ENCODE assay signal across 21 cellular contexts in the genomic region with DNA sequence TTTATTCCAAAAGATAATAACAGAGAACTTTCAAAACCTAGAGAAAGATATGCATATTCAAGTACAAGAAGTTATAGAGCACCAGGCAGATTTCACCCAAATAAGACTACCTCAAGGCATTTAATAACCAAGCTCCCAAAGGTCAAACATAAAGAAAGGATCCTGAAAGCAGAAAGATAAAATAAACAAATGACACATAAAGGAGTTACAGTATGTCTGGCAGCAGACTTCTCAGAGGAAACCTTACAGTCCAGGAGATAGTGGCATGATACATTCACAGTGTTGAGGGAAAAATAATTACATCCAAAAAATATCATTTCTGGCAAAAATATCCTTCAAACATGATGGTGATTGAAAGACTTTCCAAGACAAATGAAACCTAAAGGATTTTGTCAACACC.
DNase-seq lines count a peak whose midpoint lies in the region; ATAC-seq, FAIRE-seq and TF ChIP-seq lines count a peak whose summit lies in the region.
"Had no signal": no experiment of that assay in that cellular context is flagged by ENCODE, and none has a peak within 500 bp of the region (broad histone marks: within the 10 kb centered on the region; RNA-seq: fewer than 3 reads in every experiment).

No MANE protein-coding gene starts in this region.

- H3K4me3 ChIP-seq in A549 (no peak overlapping the region), GM23248 (no peak overlapping the region), PC-9 (no peak overlapping the region), choroid plexus epithelial cell (ENCODE audit: low read depth, low read length) (no peak overlapping the region)
- H3K4me3 ChIP-seq: BLaER1 treated with 17β-estradiol and CSF1 and Interleukin-3, amounts not matched to agents 10 nM and 100 nM; GM12878; K562 had no signal

- FAIRE-seq in A549 (lab: Jason Lieb, UNC): peak; percentile 72
- FAIRE-seq: GM12878, H54, HTR-8/SVneo, K562 had no signal

- H3K4me3 Mint-ChIP-seq in T-helper 2 cell treated with Interferon-gamma antibody and Interleukin-4, amounts not matched to agents 5 μg/mL and 100 μg/mL, for 36 hours: no peak overlapping the region
- H3K4me3 Mint-ChIP-seq: B cell; CD8-positive, alpha-beta T cell had no signal

- no peak for TF ChIP-seq CTCF in A549 (IDR thresholded peaks at IDR 0.05)
- TF ChIP-seq CTCF in PC-9 (conservative IDR thresholded peaks at IDR 0.05): no peak
- TF ChIP-seq CTCF in choroid plexus epithelial cell (conservative IDR thresholded peaks at IDR 0.05; ENCODE audit: low read depth, low read length): no peak

- H3K36me3 ChIP-seq in GM23248 (ENCODE audit: low read depth) (no peaks in the 10 kb centered on the region), PC-9 (ENCODE audit: low read depth) (no peaks in the 10 kb centered on the region)
- H3K36me3 ChIP-seq: BLaER1 treated with 17β-estradiol and CSF1 and Interleukin-3, amounts not matched to agents 10 nM and 100 nM had no signal

- no peak for TF ChIP-seq POLR2A in A549 (IDR thresholded peaks at IDR 0.05; ENCODE audit: low read length)

- H4K20me1 ChIP-seq in GM23248 (ENCODE audit: insufficient read depth) (no peaks in the 10 kb centered on the region), PC-9 (ENCODE audit: insufficient read depth) (no peaks in the 10 kb centered on the region)
- H4K20me1 ChIP-seq: BLaER1 treated with 17β-estradiol and CSF1 and Interleukin-3, amounts not matched to agents 10 nM and 100 nM had no signal

- DNase-seq in A549 (ENCODE audit: low read depth in 1 of 2, low spot score in 1 of 2) (no peak), GM23248 (peak; percentile 21), PC-9 (no peak), choroid plexus epithelial cell (ENCODE audit: low read depth) (peak; percentile 6), DMS153 treated with DMSO at 0.1 percent for 48 hours (lab: John Stamatoyannopoulos, UW; ENCODE audit: unreplicated experiment) (no peak), activated gamma-delta T cell treated with Interleukin-2 at 50 U/mL for 16 hours (no peak)
- no peak for DNase-seq in T-helper 2 cell treated with Interferon-gamma antibody and Interleukin-4, amounts not matched to agents 5 μg/mL and 100 μg/mL, for 36 hours (ENCODE audit: low spot score)
- DNase-seq: 8988T; Calu3; CD8-positive, alpha-beta T cell; DMS53; GF-D8; HCEC 1CT; IMR-90 had no signal

- no peaks in the 10 kb centered on the region for H3K9me3 Mint-ChIP-seq in T-helper 2 cell treated with Interferon-gamma antibody and Interleukin-4, amounts not matched to agents 5 μg/mL and 100 μg/mL, for 36 hours

- no TSS peak for BruUV-seq in PC-9 (replicated peaks; lab: Mats Ljungman, UMichigan)

- H3K4me1 Mint-ChIP-seq in T-helper 2 cell treated with Interferon-gamma antibody and Interleukin-4, amounts not matched to agents 5 μg/mL and 100 μg/mL, for 36 hours (ENCODE audit: low read depth): no peaks in the 10 kb centered on the region
- H3K4me1 Mint-ChIP-seq: B cell had no signal

- POLR2A ChIA-PET in A549 (lab: Yijun Ruan, JAX) (no interaction called here), PC-9 (lab: Charles Lee; ENCODE audit: unreplicated experiment) (no interaction called here)

- no peak for TF ChIP-seq EP300 in A549 (IDR thresholded peaks at IDR 0.05)

- H3K9me2 ChIP-seq in GM23248 (ENCODE audit: insufficient read depth) (no peaks in the 10 kb centered on the region), PC-9 (ENCODE audit: insufficient read depth) (no peaks in the 10 kb centered on the region)

- H3K79me2 ChIP-seq in GM23248 (ENCODE audit: insufficient read depth): no peaks in the 10 kb centered on the region
- H3K79me2 ChIP-seq in PC-9 (ENCODE audit: low read depth): no peaks in the 10 kb centered on the region

- H3F3A ChIP-seq in GM23248 (ENCODE audit: insufficient read depth) (no peaks in the 10 kb centered on the region), PC-9 (ENCODE audit: insufficient read depth, low read depth) (no peaks in the 10 kb centered on the region)

- H3K27me3 Mint-ChIP-seq in T-helper 2 cell treated with Interferon-gamma antibody and Interleukin-4, amounts not matched to agents 5 μg/mL and 100 μg/mL, for 36 hours (ENCODE audit: low read depth): no peaks in the 10 kb centered on the region
- H3K27me3 Mint-ChIP-seq: B cell had no signal

- no peak for ATAC-seq in A549
- ATAC-seq: CD8-positive, alpha-beta T cell; GM12878; K562 had no signal

- no peaks in the 10 kb centered on the region for H3K36me3 Mint-ChIP-seq in T-helper 2 cell treated with Interferon-gamma antibody and Interleukin-4, amounts not matched to agents 5 μg/mL and 100 μg/mL, for 36 hours (ENCODE audit: low read depth)
- H3K36me3 Mint-ChIP-seq: CD8-positive, alpha-beta T cell had no signal

- intact Hi-C loops in PC-9 (cut with micrococcal nuclease; ENCODE audit: unreplicated experiment): no loop called here

- H3K27ac Mint-ChIP-seq in T-helper 2 cell treated with Interferon-gamma antibody and Interleukin-4, amounts not matched to agents 5 μg/mL and 100 μg/mL, for 36 hours: no peak overlapping the region
- H3K27ac Mint-ChIP-seq: B cell; CD8-positive, alpha-beta T cell had no signal

- H2AFZ ChIP-seq in GM23248: no peak overlapping the region
- peak overlapping the region; percentile 35; the same call in 1 of the 2 replicates for H2AFZ ChIP-seq in PC-9

- H3K4me1 ChIP-seq in A549 (peaks cover 21% of the 10 kb centered on the region), GM23248 (ENCODE audit: insufficient read depth) (0 out of 2 replicates have a peak, but pooled peaks cover 6% of the 10 kb centered on the region), PC-9 (replicated peaks; ENCODE audit: insufficient read depth) (no peaks in the 10 kb centered on the region)
- H3K4me1 ChIP-seq: BLaER1 treated with 17β-estradiol and CSF1 and Interleukin-3, amounts not matched to agents 10 nM and 100 nM had no signal

- H3K27ac ChIP-seq in A549 (0 out of 6 replicates have a peak overlapping the region, but pooled peaks of 1 of the 2 experiments have one; percentile 10), GM23248 (no peak overlapping the region), PC-9 (no peak overlapping the region)
- H3K27ac ChIP-seq: BLaER1 treated with 17β-estradiol and CSF1 and Interleukin-3, amounts not matched to agents 10 nM and 100 nM; HL-60 had no signal

- in situ Hi-C loops in GM23248 (cut with MboI): no loop called here

- H3K27me3 ChIP-seq in GM23248 (replicated peaks; ENCODE audit: insufficient read depth) (no peaks in the 10 kb centered on the region), PC-9 (ENCODE audit: insufficient read depth, low read depth) (no peaks in the 10 kb centered on the region)
- H3K27me3 ChIP-seq: BLaER1 treated with 17β-estradiol and CSF1 and Interleukin-3, amounts not matched to agents 10 nM and 100 nM had no signal

- peak overlapping the region; percentile 31 for H3K4me2 ChIP-seq in A549
- no peak overlapping the region for H3K4me2 ChIP-seq in GM23248 (ENCODE audit: unreplicated experiment)
- H3K4me2 ChIP-seq in PC-9: no peak overlapping the region
- H3K4me2 ChIP-seq: BLaER1 treated with 17β-estradiol and CSF1 and Interleukin-3, amounts not matched to agents 10 nM and 100 nM had no signal

- H3K9me3 ChIP-seq in A549: peaks cover 8% of the 10 kb centered on the region; the same call in 1 of the 3 replicates
- no peaks in the 10 kb centered on the region for H3K9me3 ChIP-seq in GM23248 (ENCODE audit: low read depth)
- H3K9me3 ChIP-seq in PC-9 (ENCODE audit: insufficient read depth, low read depth): no peaks in the 10 kb centered on the region

- no peak for TF ChIP-seq RAD21 in A549 (conservative IDR thresholded peaks at IDR 0.05 in 1 of 2, IDR thresholded peaks at IDR 0.05 in 1 of 2)

- no peak overlapping the region for H3K9ac ChIP-seq in GM23248
- H3K9ac ChIP-seq: BLaER1 treated with 17β-estradiol and CSF1 and Interleukin-3, amounts not matched to agents 10 nM and 100 nM had no signal

- CTCF ChIA-PET in A549 (lab: Yijun Ruan, JAX): interaction anchor here (0.8 kb wide), 1 partner anchor 379 kb away, joined by 3 read pairs; no protein-coding TSS in a partner anchor
- CTCF ChIA-PET in PC-9 (lab: Charles Lee): no interaction called here

TF ChIP-seq in A549, 52 proteins besides CTCF, POLR2A, EP300 and RAD21:
- TF ChIP-seq CHD4 (IDR thresholded peaks at IDR 0.05; ENCODE audit: borderline replicate concordance): no peak
- TF ChIP-seq POLR2AphosphoS2 (conservative IDR thresholded peaks at IDR 0.05; ENCODE audit: low read length): no peak
- TF ChIP-seq, protein P1, sequence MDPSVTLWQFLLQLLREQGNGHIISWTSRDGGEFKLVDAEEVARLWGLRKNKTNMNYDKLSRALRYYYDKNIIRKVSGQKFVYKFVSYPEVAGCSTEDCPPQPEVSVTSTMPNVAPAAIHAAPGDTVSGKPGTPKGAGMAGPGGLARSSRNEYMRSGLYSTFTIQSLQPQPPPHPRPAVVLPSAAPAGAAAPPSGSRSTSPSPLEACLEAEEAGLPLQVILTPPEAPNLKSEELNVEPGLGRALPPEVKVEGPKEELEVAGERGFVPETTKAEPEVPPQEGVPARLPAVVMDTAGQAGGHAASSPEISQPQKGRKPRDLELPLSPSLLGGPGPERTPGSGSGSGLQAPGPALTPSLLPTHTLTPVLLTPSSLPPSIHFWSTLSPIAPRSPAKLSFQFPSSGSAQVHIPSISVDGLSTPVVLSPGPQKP (IDR thresholded peaks at IDR 0.05; ENCODE audit: low read depth, low read length): no peak
- no peak for TF ChIP-seq KDM1A (IDR thresholded peaks at IDR 0.05; ENCODE audit: low read depth)
- TF ChIP-seq KDM5A (IDR thresholded peaks at IDR 0.05): no peak

Comparison
In these comparisons a context has a peak if more than half of its experiments do, and no peak if none do; other contexts are left out.
1. DNase-seq: peak in GM23248 (single experiment) and choroid plexus epithelial cell (single experiment); none in A549 (0 of 2), PC-9 (0 of 2), DMS153 treated with DMSO at 0.1 percent for 48 hours (single experiment), T-helper 2 cell treated with Interferon-gamma antibody and Interleukin-4, amounts not matched to agents 5 μg/mL and 100 μg/mL, for 36 hours (single experiment) and activated gamma-delta T cell treated with Interleukin-2 at 50 U/mL for 16 hours (single experiment).